1 cellular context compared by ENCODE assay signal in genomic region chr9:96532173-96532572, GRCh38.
TF ChIP-seq lines count a peak whose summit lies in the region.

No MANE protein-coding gene starts in this region.

TF ChIP-seq in HepG2, 621 proteins besides CTCF, POLR2A, EP300 and RAD21 (continued from another document):
- TF ChIP-seq, protein P1, sequence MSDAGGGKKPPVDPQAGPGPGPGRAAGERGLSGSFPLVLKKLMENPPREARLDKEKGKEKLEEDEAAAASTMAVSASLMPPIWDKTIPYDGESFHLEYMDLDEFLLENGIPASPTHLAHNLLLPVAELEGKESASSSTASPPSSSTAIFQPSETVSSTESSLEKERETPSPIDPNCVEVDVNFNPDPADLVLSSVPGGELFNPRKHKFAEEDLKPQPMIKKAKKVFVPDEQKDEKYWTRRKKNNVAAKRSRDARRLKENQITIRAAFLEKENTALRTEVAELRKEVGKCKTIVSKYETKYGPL (CRISPR knock-in tag; IDR thresholded peaks at IDR 0.05): no peak
- TF ChIP-seq CBX5 (CRISPR knock-in tag; IDR thresholded peaks at IDR 0.05; ENCODE audit: borderline replicate concordance): no peak
- TF ChIP-seq PHB2 (IDR thresholded peaks at IDR 0.05; ENCODE audit: partially characterized antibody): no peak
- TF ChIP-seq ZNF431 (CRISPR knock-in tag; IDR thresholded peaks at IDR 0.05; ENCODE audit: borderline replicate concordance, low read depth): no peak
